Comparison of ENCODE assay signal across 8 cellular contexts in the genomic region with DNA sequence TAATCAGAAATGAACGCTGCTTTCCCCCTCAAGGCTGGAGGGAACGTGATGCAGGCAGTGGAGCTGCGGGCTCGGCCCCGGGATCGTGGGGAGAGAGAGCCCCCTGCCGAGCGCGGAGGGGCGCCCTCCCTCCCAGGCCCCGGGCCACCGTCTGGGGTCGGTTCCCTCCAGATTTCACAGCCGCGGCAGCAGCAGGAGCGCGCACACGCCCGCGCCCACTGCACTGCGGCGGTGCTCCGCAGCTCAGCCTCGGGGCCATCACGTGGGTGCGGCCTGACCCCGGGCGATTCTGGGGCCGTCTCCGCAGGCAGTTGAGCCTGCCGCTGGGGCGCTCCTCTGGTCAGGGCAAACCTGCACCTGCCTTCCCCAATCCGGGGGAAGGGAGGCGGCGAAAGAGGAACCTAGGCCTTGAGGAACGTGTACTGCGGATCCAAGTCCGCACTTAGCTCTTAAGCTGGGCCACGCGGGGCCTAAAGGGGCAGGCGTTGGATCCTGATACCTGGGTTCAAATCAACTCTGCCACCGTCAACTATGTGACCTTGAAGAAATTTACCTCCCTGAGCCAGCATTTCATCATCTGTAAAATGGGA. TPM values are rescaled to one million over a fixed set of nuclear protein-coding genes. Genes with fewer than 3 reads are reported as not detected.
A peak's percentile ranks its signal among the peaks of the same experiment; 100 is the strongest.
DNase-seq lines count a peak whose midpoint lies in the region; ATAC-seq and TF ChIP-seq lines count a peak whose summit lies in the region.

No MANE protein-coding gene starts in this region.

- no peak overlapping the region for H3K27ac ChIP-seq in neural cell (ENCODE audit: low read length)
- H3K27ac ChIP-seq in aorta (ENCODE audit: low read depth in 1 of 2, low read length in 2 of 2) = no peak overlapping the region

- TF ChIP-seq CTCF in BE2C (IDR thresholded peaks at IDR 0.05; ENCODE audit: low read depth, low read length) (peak; percentile 68), neural cell (IDR thresholded peaks at IDR 0.05; ENCODE audit: poor library complexity, severe bottlenecking) (peak; percentile 53)

- H3K36me3 ChIP-seq in BE2C (no peaks in the 10 kb centered on the region), neural cell (ENCODE audit: insufficient read depth, low read length) (no peaks in the 10 kb centered on the region), aorta (ENCODE audit: control insufficient read depth in 1 of 2, insufficient read depth in 2 of 2, low read length in 1 of 2) (no peaks in the 10 kb centered on the region)

- TF ChIP-seq EP300 in neural cell (conservative IDR thresholded peaks at IDR 0.05; ENCODE audit: poor library complexity, severe bottlenecking) = no peak

- WGBS in aorta, 2 donors = 15 to 21% methylated on average over 39 to 42 of the region's 42 CpGs

- no peaks in the 10 kb centered on the region for H3K27me3 ChIP-seq in BE2C
- H3K27me3 ChIP-seq in neural cell (ENCODE audit: insufficient read depth, low read depth, low read length) = no peaks in the 10 kb centered on the region
- H3K27me3 ChIP-seq in aorta (ENCODE audit: control insufficient read depth in 1 of 2, insufficient read depth in 2 of 2, low read length in 1 of 2) = no peaks in the 10 kb centered on the region

- H3K9me2 ChIP-seq in neural cell (ENCODE audit: insufficient read depth, low read length) = no peaks in the 10 kb centered on the region

- peak; percentile 83 for DNase-seq in BE2C
- DNase-seq in activated T-cell treated with anti-CD3 and anti-CD28 coated beads for 48 hours (ENCODE audit: low read depth) = peak; percentile 27
- DNase-seq in germinal center (ENCODE audit: low spot score) = peak; percentile 50
- DNase-seq in aorta = peak in 1 of 2 donors; percentile 78
- DNase-seq in NCI-H187 (lab: John Stamatoyannopoulos, UW) = no peak

- peak; percentile 62 for TF ChIP-seq RAD21 in neural cell (conservative IDR thresholded peaks at IDR 0.05)

- no peaks in the 10 kb centered on the region for H3K79me2 ChIP-seq in neural cell (replicated peaks; ENCODE audit: insufficient read depth, low read length)

- no peaks in the 10 kb centered on the region for H3K9me3 ChIP-seq in BE2C
- H3K9me3 ChIP-seq in neural cell (ENCODE audit: low read length) = no peaks in the 10 kb centered on the region
- H3K9me3 ChIP-seq in aorta (ENCODE audit: control insufficient read depth, low read length) = no peaks in the 10 kb centered on the region

- H3K4me2 ChIP-seq in neural cell (ENCODE audit: low read length) = no peak overlapping the region

- ATAC-seq in GM19023 (IDR thresholded peaks at IDR 0.05; ENCODE audit: unreplicated experiment) = peak; percentile 78
- ATAC-seq in HG03460 (IDR thresholded peaks at IDR 0.05; ENCODE audit: unreplicated experiment) = peak; percentile 70
- peak; percentile 84 for ATAC-seq in aorta (ENCODE audit: low FRiP score)

- no peaks in the 10 kb centered on the region for H3F3A ChIP-seq in neural cell (ENCODE audit: insufficient read depth, low read length, poor library complexity, severe bottlenecking)

- H3K4me1 ChIP-seq in BE2C = peaks cover 5% of the 10 kb centered on the region
- no peaks in the 10 kb centered on the region for H3K4me1 ChIP-seq in aorta (ENCODE audit: control insufficient read depth in 1 of 2, insufficient read depth in 2 of 2, low read length in 2 of 2)

- H4K20me1 ChIP-seq in neural cell (ENCODE audit: insufficient read depth) = no peaks in the 10 kb centered on the region

- H3K4me3 ChIP-seq in BE2C (ENCODE audit: low read depth, low read length) (peak overlapping the region; percentile 47), neural cell (ENCODE audit: low read length) (peak overlapping the region; percentile 51), aorta (ENCODE audit: low read length in 2 of 2) (peak overlapping the region in 1 of 2 donors; percentile 8)

- H2AFZ ChIP-seq in neural cell (ENCODE audit: low read depth, low read length) = no peak overlapping the region

- peak overlapping the region; percentile 29 for H3K9ac ChIP-seq in neural cell (ENCODE audit: low read length)

- intact Hi-C loops in aorta (cut with DNase I) = no loop called here

TF ChIP-seq in neural cell, 6 proteins besides CTCF, POLR2A, EP300 and RAD21:
- TF ChIP-seq SMC3 (conservative IDR thresholded peaks at IDR 0.05; ENCODE audit: poor library complexity) (peak; percentile 67), EZH2 (IDR thresholded peaks at IDR 0.05; ENCODE audit: borderline replicate concordance, insufficient read depth, low read length, poor library complexity, severe bottlenecking) (no peak), TAF1 (IDR thresholded peaks at IDR 0.05; ENCODE audit: low read depth) (no peak), MXI1 (conservative IDR thresholded peaks at IDR 0.05; ENCODE audit: poor library complexity, severe bottlenecking) (no peak), POLR2AphosphoS5 (IDR thresholded peaks at IDR 0.05) (no peak)
- TF ChIP-seq, protein P1, sequence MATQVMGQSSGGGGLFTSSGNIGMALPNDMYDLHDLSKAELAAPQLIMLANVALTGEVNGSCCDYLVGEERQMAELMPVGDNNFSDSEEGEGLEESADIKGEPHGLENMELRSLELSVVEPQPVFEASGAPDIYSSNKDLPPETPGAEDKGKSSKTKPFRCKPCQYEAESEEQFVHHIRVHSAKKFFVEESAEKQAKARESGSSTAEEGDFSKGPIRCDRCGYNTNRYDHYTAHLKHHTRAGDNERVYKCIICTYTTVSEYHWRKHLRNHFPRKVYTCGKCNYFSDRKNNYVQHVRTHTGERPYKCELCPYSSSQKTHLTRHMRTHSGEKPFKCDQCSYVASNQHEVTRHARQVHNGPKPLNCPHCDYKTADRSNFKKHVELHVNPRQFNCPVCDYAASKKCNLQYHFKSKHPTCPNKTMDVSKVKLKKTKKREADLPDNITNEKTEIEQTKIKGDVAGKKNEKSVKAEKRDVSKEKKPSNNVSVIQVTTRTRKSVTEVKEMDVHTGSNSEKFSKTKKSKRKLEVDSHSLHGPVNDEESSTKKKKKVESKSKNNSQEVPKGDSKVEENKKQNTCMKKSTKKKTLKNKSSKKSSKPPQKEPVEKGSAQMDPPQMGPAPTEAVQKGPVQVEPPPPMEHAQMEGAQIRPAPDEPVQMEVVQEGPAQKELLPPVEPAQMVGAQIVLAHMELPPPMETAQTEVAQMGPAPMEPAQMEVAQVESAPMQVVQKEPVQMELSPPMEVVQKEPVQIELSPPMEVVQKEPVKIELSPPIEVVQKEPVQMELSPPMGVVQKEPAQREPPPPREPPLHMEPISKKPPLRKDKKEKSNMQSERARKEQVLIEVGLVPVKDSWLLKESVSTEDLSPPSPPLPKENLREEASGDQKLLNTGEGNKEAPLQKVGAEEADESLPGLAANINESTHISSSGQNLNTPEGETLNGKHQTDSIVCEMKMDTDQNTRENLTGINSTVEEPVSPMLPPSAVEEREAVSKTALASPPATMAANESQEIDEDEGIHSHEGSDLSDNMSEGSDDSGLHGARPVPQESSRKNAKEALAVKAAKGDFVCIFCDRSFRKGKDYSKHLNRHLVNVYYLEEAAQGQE (IDR thresholded peaks at IDR 0.05; ENCODE audit: borderline replicate concordance) = no peak

RNA-seq across cellular contexts. Expression of gene DELE1, which starts 9.4 kb away (rescaled TPM):
- 121 TPM for polyA plus RNA-seq in BE2C (2012; ENCODE audit: insufficient read depth, insufficient read length, low read depth)
- polyA plus RNA-seq in neural cell (49.6 and 61.4 TPM in 2 replicates), aorta (10 to 100 TPM; 25.0 to 79.6 TPM)
- polyA minus RNA-seq in neural cell = 36.0 and 38.2 TPM in 2 replicates
- 100 to 1,000 TPM in 1 of 2 donors, 10 to 100 TPM in 1; 75.5 to 100 TPM for total RNA-seq in aorta

RNA-seq across cellular contexts. Expression of gene PCDH1, which starts 36.0 kb away (rescaled TPM):
- polyA plus RNA-seq in BE2C (2012; ENCODE audit: insufficient read depth, insufficient read length, low read depth) = 129 TPM
- polyA plus RNA-seq in neural cell (13.9 and 21.3 TPM in 2 replicates), aorta (1 to 10 TPM; 1.4 to 2.5 TPM)
- polyA minus RNA-seq in neural cell = 86.4 and 103 TPM in 2 replicates
- 10 to 100 TPM; 29.4 to 41.9 TPM for total RNA-seq in aorta

RNA-seq across cellular contexts. Expression of gene PCDH12, which starts 43.8 kb away (rescaled TPM):
- polyA plus RNA-seq in BE2C (2012; ENCODE audit: insufficient read depth, insufficient read length, low read depth) = 2.4 TPM
- polyA plus RNA-seq in neural cell (not detected in 2 replicates), aorta (under 1 TPM; 0.88 to 0.95 TPM)
- not detected in 2 replicates for polyA minus RNA-seq in neural cell
- 10 to 100 TPM in 1 of 2 donors, 1 to 10 TPM in 1; 8.0 to 10.3 TPM for total RNA-seq in aorta

RNA-seq across cellular contexts. Expression of gene RNF14, which starts 54.7 kb away (rescaled TPM):
- polyA plus RNA-seq in BE2C (2012; ENCODE audit: insufficient read depth, insufficient read length, low read depth) = 84.7 TPM
- polyA plus RNA-seq in neural cell = 82.1 and 108 TPM in 2 replicates
- polyA minus RNA-seq in neural cell = 83.3 and 93.9 TPM in 2 replicates
- 10 to 100 TPM; 53.0 to 54.6 TPM for total RNA-seq in aorta
- 10 to 100 TPM; 44.3 to 55.0 TPM for polyA plus RNA-seq in aorta

Comparison
In these comparisons a context has a peak if more than half of its experiments do, and no peak if none do; other contexts are left out.
1. DNase-seq: peak in BE2C (single experiment), activated T-cell treated with anti-CD3 and anti-CD28 coated beads for 48 hours (single experiment) and germinal center (single experiment); none in NCI-H187 (0 of 2).
2. Peak in every context shown above with its lines, with median percentiles within 50 percentile points of each other: ATAC-seq.